Comparison of ENCODE assay signal across 16 cellular contexts in genomic region chr3:133891662-133892389, GRCh38. TPM values are rescaled to one million over a fixed set of nuclear protein-coding genes. Genes with fewer than 3 reads are reported as not detected.
DNase-seq lines count a peak whose midpoint lies in the region; ATAC-seq and TF ChIP-seq lines count a peak whose summit lies in the region.
"Had no signal": no experiment of that assay in that cellular context is flagged by ENCODE, and none has a peak within 500 bp of the region (broad histone marks: within the 10 kb centered on the region; RNA-seq: fewer than 3 reads in every experiment).

No MANE protein-coding gene starts in this region.

- no peak for ATAC-seq in stimulated activated memory B cell treated with anti-CD40 and anti-IgM and Interleukin-4, amounts not matched to agents 10 μg/mL and 1 μg/mL and 100 μg/mL, for 72 hours
- ATAC-seq: PC-3 had no signal

- H3K36me3 ChIP-seq in trophoblast cell (ENCODE audit: control insufficient read depth in 1 of 2, insufficient read depth in 2 of 2, low read length in 2 of 2): no peaks in the 10 kb centered on the region
- no peaks in the 10 kb centered on the region; the same call in 1 of the 2 replicates for H3K36me3 ChIP-seq in Caco-2 (ENCODE audit: control insufficient read depth, insufficient read depth, low read length)
- H3K36me3 ChIP-seq: BLaER1, HAP-1 had no signal

- peaks cover 22% of the 10 kb centered on the region for H3K27me3 ChIP-seq in trophoblast cell (ENCODE audit: insufficient read depth, low read length)
- H3K27me3 ChIP-seq in Caco-2 (replicated peaks; ENCODE audit: control insufficient read depth, insufficient read depth, low read length): peaks cover 5% of the 10 kb centered on the region

- H3K27ac ChIP-seq in trophoblast cell (ENCODE audit: low read depth, low read length) (no peak overlapping the region), coronary artery (no peak overlapping the region)
- H3K27ac ChIP-seq: 22Rv1, BLaER1 had no signal

- no peak overlapping the region for H2BK12ac ChIP-seq in trophoblast cell (ENCODE audit: low read length)

- H3K4me2 ChIP-seq in trophoblast cell (ENCODE audit: low read length): no peak overlapping the region
- H3K4me2 ChIP-seq: BLaER1 had no signal

- no peak overlapping the region for H4K8ac ChIP-seq in trophoblast cell (ENCODE audit: low read depth, low read length)

- no peak overlapping the region for H3K18ac ChIP-seq in trophoblast cell (ENCODE audit: low read length)

- H3K4me3 Mint-ChIP-seq in glutamatergic neuron (ENCODE audit: unreplicated experiment): peak overlapping the region; percentile 86
- H3K4me3 Mint-ChIP-seq in Caco-2 (ENCODE audit: unreplicated experiment): no peak overlapping the region
- H3K4me3 Mint-ChIP-seq in stimulated activated memory B cell treated with anti-CD40 and anti-IgM and Interleukin-4, amounts not matched to agents 10 μg/mL and 1 μg/mL and 100 μg/mL, for 72 hours: no peak overlapping the region
- H3K4me3 Mint-ChIP-seq: CD8-positive, alpha-beta memory T cell had no signal

- no peak overlapping the region for H3K4ac ChIP-seq in trophoblast cell (ENCODE audit: low read depth, low read length)

- peaks cover 26% of the 10 kb centered on the region for H3K9me3 Mint-ChIP-seq in glutamatergic neuron (ENCODE audit: unreplicated experiment)
- no peaks in the 10 kb centered on the region for H3K9me3 Mint-ChIP-seq in Caco-2 (ENCODE audit: unreplicated experiment)
- no peaks in the 10 kb centered on the region for H3K9me3 Mint-ChIP-seq in stimulated activated memory B cell treated with anti-CD40 and anti-IgM and Interleukin-4, amounts not matched to agents 10 μg/mL and 1 μg/mL and 100 μg/mL, for 72 hours

- no peak overlapping the region for H2BK120ac ChIP-seq in trophoblast cell (ENCODE audit: insufficient read depth, low read length, poor library complexity)

- BruUV-seq in Caco-2 (replicated peaks; lab: Mats Ljungman, UMichigan): no TSS peak

- no CpG with 5 or more reads among the region's 11 CpGs for WGBS in trophoblast cell (ENCODE audit: extremely low coverage, insufficient coverage, insufficient read length)

- H3K27ac Mint-ChIP-seq in glutamatergic neuron (ENCODE audit: unreplicated experiment) (peak overlapping the region; percentile 97), Caco-2 (ENCODE audit: unreplicated experiment) (no peak overlapping the region)
- no peak overlapping the region for H3K27ac Mint-ChIP-seq in stimulated activated memory B cell treated with anti-CD40 and anti-IgM and Interleukin-4, amounts not matched to agents 10 μg/mL and 1 μg/mL and 100 μg/mL, for 72 hours

- TF ChIP-seq CTCF in glutamatergic neuron (IDR thresholded peaks at IDR 0.05; ENCODE audit: partially characterized antibody, unreplicated experiment): no peak
- TF ChIP-seq CTCF in coronary artery (IDR thresholded peaks at IDR 0.05): no peak
- TF ChIP-seq CTCF in Caco-2 (IDR thresholded peaks at IDR 0.05; ENCODE audit: insufficient read depth in 1 of 2, low read depth in 1 of 2, low read length in 1 of 2, severe bottlenecking in 1 of 2, unreplicated experiment in 1 of 2): no peak

- H2BK5ac ChIP-seq in trophoblast cell (ENCODE audit: low read depth, low read length, poor library complexity): no peak overlapping the region

- CTCF ChIA-PET in Caco-2 (lab: Charles Lee): no interaction called here

- H4K12ac ChIP-seq in trophoblast cell (ENCODE audit: low read depth, low read length): no peak overlapping the region

- H3K79me2 ChIP-seq in trophoblast cell (ENCODE audit: control insufficient read depth, insufficient read depth, low read length, poor library complexity): no peaks in the 10 kb centered on the region

- H4K91ac ChIP-seq in trophoblast cell (ENCODE audit: low read depth, low read length): no peak overlapping the region

- no peak overlapping the region for H3K14ac ChIP-seq in trophoblast cell (ENCODE audit: low read length)

- H3K9me3 ChIP-seq in trophoblast cell (ENCODE audit: insufficient read depth, low read depth, low read length) (peaks cover 4% of the 10 kb centered on the region), Caco-2 (no peaks in the 10 kb centered on the region)
- H3K9me3 ChIP-seq: BLaER1, HAP-1 had no signal

- H3K23ac ChIP-seq in trophoblast cell (ENCODE audit: low read length): no peak overlapping the region

- POLR2A ChIA-PET in Caco-2 (lab: Charles Lee): no interaction called here

- peaks cover 8 to 14% of the 10 kb centered on the region in 2 experiments for H3K4me1 ChIP-seq in trophoblast cell (ENCODE audit: control insufficient read depth in 1 of 2, insufficient read depth in 2 of 2, low read length in 2 of 2)
- H3K4me1 ChIP-seq in Caco-2: 0 out of 2 replicates have a peak, but pooled peaks cover 3% of the 10 kb centered on the region
- H3K4me1 ChIP-seq: HAP-1 had no signal

- intact Hi-C loops in Caco-2 (cut with micrococcal nuclease; ENCODE audit: unreplicated experiment): no loop called here

- H2AK5ac ChIP-seq in trophoblast cell (ENCODE audit: low read length): no peak overlapping the region

- peaks cover 26% of the 10 kb centered on the region for H3K27me3 Mint-ChIP-seq in glutamatergic neuron (ENCODE audit: unreplicated experiment)
- peaks cover 5% of the 10 kb centered on the region for H3K27me3 Mint-ChIP-seq in Caco-2 (ENCODE audit: insufficient read depth, unreplicated experiment)
- peaks cover 66% of the 10 kb centered on the region for H3K27me3 Mint-ChIP-seq in stimulated activated memory B cell treated with anti-CD40 and anti-IgM and Interleukin-4, amounts not matched to agents 10 μg/mL and 1 μg/mL and 100 μg/mL, for 72 hours

- H3K4me3 ChIP-seq in trophoblast cell (ENCODE audit: low read depth, low read length): no peak overlapping the region
- H3K4me3 ChIP-seq in coronary artery: no peak overlapping the region
- no peak overlapping the region for H3K4me3 ChIP-seq in Caco-2 (ENCODE audit: low read depth, low read length)
- H3K4me3 ChIP-seq: BLaER1, HAP-1 had no signal

- no peaks in the 10 kb centered on the region for H3K79me1 ChIP-seq in trophoblast cell (ENCODE audit: low read length)

- H2AFZ ChIP-seq in trophoblast cell (ENCODE audit: insufficient read depth, low read length, poor library complexity): no peak overlapping the region

- no peak overlapping the region for H3K9ac ChIP-seq in trophoblast cell (ENCODE audit: low read length)
- H3K9ac ChIP-seq: BLaER1 had no signal

- no peaks in the 10 kb centered on the region for H3K36me3 Mint-ChIP-seq in glutamatergic neuron (ENCODE audit: unreplicated experiment)
- H3K36me3 Mint-ChIP-seq in Caco-2 (ENCODE audit: insufficient read depth, unreplicated experiment): no peaks in the 10 kb centered on the region
- H3K36me3 Mint-ChIP-seq in stimulated activated memory B cell treated with anti-CD40 and anti-IgM and Interleukin-4, amounts not matched to agents 10 μg/mL and 1 μg/mL and 100 μg/mL, for 72 hours: no peaks in the 10 kb centered on the region
- H3K36me3 Mint-ChIP-seq: CD8-positive, alpha-beta memory T cell had no signal

- DNase-seq in DMS 273 (lab: John Stamatoyannopoulos, UW; ENCODE audit: unreplicated experiment) (peak; percentile 32), DMS 273 treated with DMSO at 0.1 percent for 48 hours (lab: John Stamatoyannopoulos, UW) (no peak), NCI-H524 (lab: John Stamatoyannopoulos, UW) (peak; percentile 99 to 100), glutamatergic neuron (peak; percentile 65), trophoblast cell (peak; percentile 73 to 80), coronary artery (ENCODE audit: low spot score) (no peak), Caco-2 (no peak)
- DNase-seq: CD8-positive, alpha-beta memory T cell; IMR-90; NCI-H2029; NCI-H526 treated with DMSO at 0.1 percent for 48 hours; PC-3 had no signal

- peaks cover 50% of the 10 kb centered on the region for H3K4me1 Mint-ChIP-seq in glutamatergic neuron (ENCODE audit: low read depth, unreplicated experiment)
- no peaks in the 10 kb centered on the region for H3K4me1 Mint-ChIP-seq in Caco-2 (ENCODE audit: low read depth, unreplicated experiment)
- H3K4me1 Mint-ChIP-seq in stimulated activated memory B cell treated with anti-CD40 and anti-IgM and Interleukin-4, amounts not matched to agents 10 μg/mL and 1 μg/mL and 100 μg/mL, for 72 hours: no peaks in the 10 kb centered on the region

RNA-seq across cellular contexts. Expression of gene RAB6B, which starts 3.9 kb away (rescaled TPM):
- total RNA-seq in glutamatergic neuron (ENCODE audit: unreplicated experiment) (222 TPM), Caco-2 (2022) (2.5 and 3.2 TPM in 2 replicates)
- 2.1 and 2.2 TPM in 2 replicates for polyA plus RNA-seq in trophoblast cell (2013)

Comparison
In these comparisons a context has a peak if more than half of its experiments do, and no peak if none do; other contexts are left out.
1. DNase-seq: peak in DMS 273 (single experiment), NCI-H524 (2 of 2), glutamatergic neuron (single experiment) and trophoblast cell (2 of 2); none in DMS 273 treated with DMSO at 0.1 percent for 48 hours (single experiment), coronary artery (single experiment) and Caco-2 (0 of 2).
2. RNA of gene RAB6B, which starts 3.9 kb away (total RNA-seq): 222 TPM in glutamatergic neuron (single experiment); 2.5 to 3.2 TPM in Caco-2; every median in the first group is over 10 times any median in the second.